Comparison of ENCODE assay signal across 12 cellular contexts in genomic region chr4:174216935-174217272, GRCh38.
DNase-seq lines count a peak whose midpoint lies in the region; ATAC-seq and TF ChIP-seq lines count a peak whose summit lies in the region.
"Had no signal": no experiment of that assay in that cellular context is flagged by ENCODE, and none has a peak within 500 bp of the region (broad histone marks: within the 10 kb centered on the region; RNA-seq: fewer than 3 reads in every experiment).

No MANE protein-coding gene starts in this region.

- no peak for TF ChIP-seq CTCF in H9 (conservative IDR thresholded peaks at IDR 0.05)
- TF ChIP-seq CTCF in sigmoid colon (IDR thresholded peaks at IDR 0.05): no peak

- H2AFZ ChIP-seq in H9 (ENCODE audit: low read length): no peak overlapping the region

- H3K79me1 ChIP-seq in H9 (ENCODE audit: insufficient read depth, low read depth, low read length, poor library complexity, severe bottlenecking): no peaks in the 10 kb centered on the region

- no peak overlapping the region for H3K4ac ChIP-seq in H9 (ENCODE audit: low read depth, low read length)

- no peak overlapping the region for H3K56ac ChIP-seq in H9 (ENCODE audit: insufficient read length, low read depth, low read length)

- H3K4me3 ChIP-seq in iPS-18c (ENCODE audit: insufficient read depth, low read depth, low read length) (peak overlapping the region; percentile 40; the same call in 1 of the 2 replicates), sigmoid colon (peak overlapping the region in 3 of 4 donors; percentile 48 to 54 (median 51))

- no peak overlapping the region for H3K14ac ChIP-seq in H9 (ENCODE audit: insufficient read depth, low read length)

- TF ChIP-seq POLR2A in sigmoid colon (IDR thresholded peaks at IDR 0.05): no peak

- H3K4me3 Mint-ChIP-seq in H9 (peak overlapping the region in 1 of 2 experiments; percentile 83; a peak in 3 of 5 replicates), T-helper 17 cell (no peak overlapping the region)
- peak overlapping the region; percentile 24 for H3K4me3 Mint-ChIP-seq in activated T-helper 17 cell treated with anti-CD3 and anti-CD28 coated beads, Interleukin-2, amount 50 U/mL, for 72 hours

- H3K79me2 ChIP-seq in H9 (ENCODE audit: insufficient read depth, low read length): no peaks in the 10 kb centered on the region

- H3K36me3 ChIP-seq in sigmoid colon: no peaks in the 10 kb centered on the region

- H4K8ac ChIP-seq in H9 (replicated peaks; ENCODE audit: insufficient read length, low read depth, low read length): no peak overlapping the region

- H2AK5ac ChIP-seq in H9 (ENCODE audit: insufficient read length, low read length): no peak overlapping the region

- H3K9ac ChIP-seq in H9 (ENCODE audit: extremely low read depth, insufficient read length, low read length): no peak overlapping the region

- H3K23ac ChIP-seq in H9 (ENCODE audit: insufficient read length, low read depth, low read length): no peak overlapping the region

- no peak for TF ChIP-seq EP300 in sigmoid colon (IDR thresholded peaks at IDR 0.05)

- H4K91ac ChIP-seq in H9 (ENCODE audit: insufficient read length, low read depth, low read length): no peak overlapping the region

- H3K18ac ChIP-seq in H9 (ENCODE audit: insufficient read length, low read depth, low read length): no peak overlapping the region

- H3K27me3 Mint-ChIP-seq in H9 (ENCODE audit: low read depth) (peaks cover 98% of the 10 kb centered on the region), T-helper 17 cell (peaks cover 75% of the 10 kb centered on the region)
- peaks cover 68% of the 10 kb centered on the region for H3K27me3 Mint-ChIP-seq in activated T-helper 17 cell treated with anti-CD3 and anti-CD28 coated beads, Interleukin-2, amount 50 U/mL, for 72 hours

- no CpG with 5 or more reads among the region's 13 CpGs for WGBS in H9 (ENCODE audit: extremely low coverage, insufficient read length, low lambda C conversion rate)
- whole genome bisulfite sequencing in sigmoid colon, 2 donors: 6 to 22% methylated on average over 13 of the region's 13 CpGs

- H3K9me3 ChIP-seq in H9 (ENCODE audit: control insufficient read depth, low read depth, low read length): no peaks in the 10 kb centered on the region
- H3K9me3 ChIP-seq in iPS-18c (ENCODE audit: control insufficient read depth, insufficient read depth, low read length): peaks cover 4% of the 10 kb centered on the region
- no peaks in the 10 kb centered on the region for H3K9me3 ChIP-seq in sigmoid colon
- H3K9me3 ChIP-seq in T-helper 17 cell (ENCODE audit: control insufficient read depth, low read length, poor library complexity, severe bottlenecking): no peaks in the 10 kb centered on the region

- H3K27ac Mint-ChIP-seq in H9: no peak overlapping the region
- H3K27ac Mint-ChIP-seq in activated T-helper 17 cell treated with anti-CD3 and anti-CD28 coated beads, Interleukin-2, amount 50 U/mL, for 72 hours: no peak overlapping the region
- no peak overlapping the region for H3K27ac Mint-ChIP-seq in T-helper 17 cell

- H3K27ac ChIP-seq in H9 (ENCODE audit: insufficient read length, low read depth, low read length) (no peak overlapping the region), sigmoid colon (peak overlapping the region in 3 of 4 donors; percentile 74 to 85 (median 77))

- H3K27me3 ChIP-seq in H9 (ENCODE audit: insufficient read depth, low read length): peaks cover 64% of the 10 kb centered on the region
- H3K27me3 ChIP-seq in sigmoid colon: peaks cover 0 to 7% (median 0%) of the 10 kb centered on the region in 3 donors

- ATAC-seq in activated T-helper 17 cell treated with anti-CD3 and anti-CD28 coated beads, Interleukin-2, amount 50 U/mL, for 72 hours (replicated peaks): no peak
- ATAC-seq in GM18498 (IDR thresholded peaks at IDR 0.05; ENCODE audit: unreplicated experiment): no peak
- no peak for ATAC-seq in T-helper 17 cell
- ATAC-seq in HG03196 (IDR thresholded peaks at IDR 0.05; ENCODE audit: unreplicated experiment): no peak

- no peak overlapping the region for H3T11ph ChIP-seq in H9 (ENCODE audit: low read length)

- H3K4me1 Mint-ChIP-seq in H9 (peaks cover 49 to 50% of the 10 kb centered on the region in 2 experiments), T-helper 17 cell (peaks cover 30% of the 10 kb centered on the region)
- peaks cover 22% of the 10 kb centered on the region for H3K4me1 Mint-ChIP-seq in activated T-helper 17 cell treated with anti-CD3 and anti-CD28 coated beads, Interleukin-2, amount 50 U/mL, for 72 hours

- no peak overlapping the region for H2BK5ac ChIP-seq in H9 (ENCODE audit: insufficient read length, low read length)

- peak overlapping the region; percentile 80 for H3K4me2 ChIP-seq in H9 (ENCODE audit: insufficient read depth, insufficient read length, low read length)

- H2BK15ac ChIP-seq in H9 (ENCODE audit: low read depth, low read length): no peak overlapping the region

- H2BK12ac ChIP-seq in H9 (ENCODE audit: insufficient read length, low read depth, low read length): no peak overlapping the region

- peaks cover 16% of the 10 kb centered on the region for H3K23me2 ChIP-seq in H9 (ENCODE audit: insufficient read length, low read depth, low read length, poor library complexity, severe bottlenecking)

- no peak for DNase-seq in H9
- DNase-seq in sigmoid colon: no peak
- no peak for DNase-seq in activated CD4-positive, CD25-positive, alpha-beta regulatory T cell treated with anti-CD3 and anti-CD28 coated beads, Interleukin-2, amount 50 U/mL, for 72 hours
- DNase-seq in T-helper 17 cell: no peak
- DNase-seq: activated CD4-positive, alpha-beta T cell treated with anti-CD3 and anti-CD28 coated beads, Interleukin-2, amount 50 U/mL, for 1 hour; cortex of kidney; NCI-H1930; T-cell had no signal

- H3K36me3 Mint-ChIP-seq in H9 (ENCODE audit: insufficient read depth in 1 of 3, low read depth in 3 of 3) (no peaks in the 10 kb centered on the region), T-helper 17 cell (ENCODE audit: low read depth) (no peaks in the 10 kb centered on the region)
- peaks cover 5% of the 10 kb centered on the region for H3K36me3 Mint-ChIP-seq in activated T-helper 17 cell treated with anti-CD3 and anti-CD28 coated beads, Interleukin-2, amount 50 U/mL, for 72 hours (ENCODE audit: low read depth)
- H3K36me3 Mint-ChIP-seq: T-cell had no signal

- no peak overlapping the region for H2BK20ac ChIP-seq in H9 (ENCODE audit: low read depth, low read length, poor library complexity, severe bottlenecking)

- H3K9me3 Mint-ChIP-seq in H9: peaks cover 3 to 4% of the 10 kb centered on the region in 2 experiments; a peak in 2 of 5 replicates
- H3K9me3 Mint-ChIP-seq in activated T-helper 17 cell treated with anti-CD3 and anti-CD28 coated beads, Interleukin-2, amount 50 U/mL, for 72 hours: no peaks in the 10 kb centered on the region
- H3K9me3 Mint-ChIP-seq: T-cell had no signal

- peaks cover 6% of the 10 kb centered on the region for H4K20me1 ChIP-seq in H9 (ENCODE audit: control insufficient read depth, insufficient read depth, insufficient read length)

- H2BK120ac ChIP-seq in H9 (ENCODE audit: low read depth, low read length, poor library complexity, severe bottlenecking): no peak overlapping the region

- H3K4me1 ChIP-seq in H9 (ENCODE audit: insufficient read depth, low read length): peaks cover 2% of the 10 kb centered on the region; the same call in 1 of the 2 replicates
- H3K4me1 ChIP-seq in sigmoid colon: peaks cover 0 to 39% (median 33%) of the 10 kb centered on the region in 4 donors

- no peak overlapping the region for H4K5ac ChIP-seq in H9 (ENCODE audit: insufficient read length, low read depth, low read length)

- intact Hi-C loops in sigmoid colon (cut with DNase I): no loop called here
